ENCODE assay signal across 24 cellular contexts in genomic region chr3:6805236-6805635, GRCh38. TPM values are rescaled to one million over a fixed set of nuclear protein-coding genes. Genes with fewer than 3 reads are reported as not detected.
"Had no signal": no experiment of that assay in that cellular context is flagged by ENCODE, and none has a peak within 500 bp of the region (broad histone marks: within the 10 kb centered on the region; RNA-seq: fewer than 3 reads in every experiment).

No MANE protein-coding gene starts in this region.

- ATAC-seq: activated CD8-positive, alpha-beta T cell treated with anti-CD3 and anti-CD28 coated beads for 36 hours; activated naive CD4-positive, alpha-beta T cell treated with anti-CD3 and anti-CD28 coated beads, Interleukin-2, amount 50 U/mL, for 72 hours; left colon; sciatic nerve; stimulated activated naive CD8-positive, alpha-beta T cell treated with anti-CD3 and anti-CD28 coated beads, Interleukin-15, amount 100 ng/mL, for 72 hours had no signal

- H3K27me3 ChIP-seq: brain microvascular endothelial cell, neural progenitor cell, ovary, testis had no signal

- DNase-seq: activated B cell treated with CpG ODN at 0.5 μM for 24 hours; activated CD4-positive, alpha-beta T cell treated with anti-CD3 and anti-CD28 coated beads for 48 hours; activated CD8-positive, alpha-beta T cell treated with anti-CD3 and anti-CD28 coated beads for 36 hours; activated effector memory CD4-positive, alpha-beta T cell treated with anti-CD3 and anti-CD28 coated beads, Interleukin-2, amount 50 U/mL, for 16 hours; activated T-cell treated with anti-CD3 and anti-CD28 coated beads, Interleukin-2, amount 50 U/mL, for 48 hours; brain microvascular endothelial cell; cerebellar nuclear complex; dermis blood vessel endothelial cell; erythroblast; hypothalamus; left colon; naive B cell; ovary; stimulated activated CD4-positive, alpha-beta T cell treated with anti-CD3 and anti-CD28 coated beads, Interleukin-1b, Interleukin-23, amount 100 ng/mL, for 48 hours; stimulated activated naive CD8-positive, alpha-beta T cell treated with anti-CD3 and anti-CD28 coated beads, Interleukin-15, amount 100 ng/mL, for 72 hours; SW 1271; testis had no signal

- H3K4me1 ChIP-seq: neural progenitor cell, testis had no signal

- H2AFZ ChIP-seq: neural progenitor cell had no signal

- H3K9ac ChIP-seq: neural progenitor cell had no signal

- H3K27ac ChIP-seq: brain microvascular endothelial cell, neural progenitor cell, ovary, testis had no signal

- H3K9me3 ChIP-seq: ovary, testis had no signal

- H3K36me3 ChIP-seq: brain microvascular endothelial cell, neural progenitor cell, ovary had no signal

- H3K4me2 ChIP-seq: neural progenitor cell had no signal

- H3K4me3 ChIP-seq: lung, neural progenitor cell, ovary, testis had no signal

RNA-seq across cellular contexts. Expression of gene GRM7, which starts 55.7 kb away (rescaled TPM):
- total RNA-seq: activated B cell treated with CpG ODN at 0.5 μM for 24 hours; activated CD8-positive, alpha-beta T cell treated with anti-CD3 and anti-CD28 coated beads for 36 hours; activated naive CD4-positive, alpha-beta T cell treated with anti-CD3 and anti-CD28 coated beads, Interleukin-2, amount 50 U/mL, for 72 hours; dermis blood vessel endothelial cell; mononuclear cell; pulmonary artery endothelial cell; T-helper 2 cell treated with Interferon-gamma antibody and Interleukin-4, amounts not matched to agents 100 ng/mL and 5 ng/mL, for 36 hours had no signal
